In genomic region chr3:170410428-170411029, GRCh38 we compare ENCODE assay signal across 9 cellular contexts. TPM values are rescaled to one million over a fixed set of nuclear protein-coding genes. Genes with fewer than 3 reads are reported as not detected.
DNase-seq lines count a peak whose midpoint lies in the region; ATAC-seq and TF ChIP-seq lines count a peak whose summit lies in the region.
"Had no signal": no experiment of that assay in that cellular context is flagged by ENCODE, and none has a peak within 500 bp of the region (broad histone marks: within the 10 kb centered on the region; RNA-seq: fewer than 3 reads in every experiment).

No MANE protein-coding gene starts in this region.

- no TSS peak for BruUV-seq in mammary epithelial cell (replicated peaks; lab: Mats Ljungman, UMichigan)

- no peak for ATAC-seq in GM19452 (IDR thresholded peaks at IDR 0.05; ENCODE audit: unreplicated experiment)
- no peak for ATAC-seq in esophagus mucosa
- no peak for ATAC-seq in HG03108 (IDR thresholded peaks at IDR 0.05; ENCODE audit: unreplicated experiment)

- CTCF ChIA-PET in mammary epithelial cell (lab: Charles Lee; ENCODE audit: low non-redundant PET) = no interaction called here

- TF ChIP-seq EP300 in neural cell (conservative IDR thresholded peaks at IDR 0.05; ENCODE audit: poor library complexity, severe bottlenecking) = no peak

- in situ Hi-C loops in mammary epithelial cell (cut with MboI; ENCODE audit: low sequenced_read_pairs in 2 of 2) = loop anchor here in 1 of 2 donors (5.0 to 10.0 kb wide), 2 partner anchors 106 to 402 kb away; no protein-coding TSS in a partner anchor

- H3K27ac ChIP-seq in mammary epithelial cell (ENCODE audit: insufficient read depth, low read depth, low read length) (no peak overlapping the region), neural cell (ENCODE audit: low read length) (no peak overlapping the region)

- H2AFZ ChIP-seq in mammary epithelial cell (ENCODE audit: low read depth, low read length) = no peak overlapping the region
- no peak overlapping the region for H2AFZ ChIP-seq in neural cell (ENCODE audit: low read depth, low read length)

- H3K36me3 ChIP-seq in mammary epithelial cell (ENCODE audit: insufficient read depth, low read length) (no peaks in the 10 kb centered on the region), neural cell (ENCODE audit: insufficient read depth, low read length) (no peaks in the 10 kb centered on the region)

- H3K27me3 ChIP-seq in mammary epithelial cell (ENCODE audit: insufficient read depth, low read length) (no peaks in the 10 kb centered on the region), neural cell (ENCODE audit: insufficient read depth, low read depth, low read length) (no peaks in the 10 kb centered on the region)

- DNase-seq in GM12865 (ENCODE audit: low read depth) (peak; percentile 48), NCI-H1694 (lab: John Stamatoyannopoulos, UW) (peak; percentile 14), mammary epithelial cell (no peak)
- no peak for DNase-seq in activated CD4-positive, alpha-beta T cell treated with anti-CD3 and anti-CD28 coated beads for 48 hours

- dilution Hi-C loops in mammary epithelial cell (cut with HindIII; ENCODE audit: low sequenced_read_pairs) = no loop called here

- H3K9me3 ChIP-seq in mammary epithelial cell (replicated peaks; ENCODE audit: insufficient read depth, low read length) (no peaks in the 10 kb centered on the region), neural cell (ENCODE audit: low read length) (no peaks in the 10 kb centered on the region)

- H3K9me2 ChIP-seq in neural cell (ENCODE audit: insufficient read depth, low read length) = no peaks in the 10 kb centered on the region

- no peaks in the 10 kb centered on the region for H3F3A ChIP-seq in neural cell (ENCODE audit: insufficient read depth, low read length, poor library complexity, severe bottlenecking)

- peaks cover 6% of the 10 kb centered on the region for H3K4me1 ChIP-seq in mammary epithelial cell (ENCODE audit: insufficient read depth, low read length)

- H4K20me1 ChIP-seq in mammary epithelial cell (ENCODE audit: insufficient read depth, low read length) (no peaks in the 10 kb centered on the region), neural cell (ENCODE audit: insufficient read depth) (no peaks in the 10 kb centered on the region)

- no peak overlapping the region for H3K4me3 ChIP-seq in GM12865 (ENCODE audit: low read depth, low read length)
- no peak overlapping the region for H3K4me3 ChIP-seq in mammary epithelial cell (replicated peaks in 1 of 3; ENCODE audit: insufficient read depth in 1 of 3, low read depth in 2 of 3, low read length in 3 of 3)
- no peak overlapping the region for H3K4me3 ChIP-seq in neural cell (ENCODE audit: low read length)

- H3K9ac ChIP-seq in mammary epithelial cell (ENCODE audit: insufficient read depth, low read length) = no peak overlapping the region
- no peak overlapping the region for H3K9ac ChIP-seq in neural cell (ENCODE audit: low read length)

- TF ChIP-seq RAD21 in neural cell (conservative IDR thresholded peaks at IDR 0.05) = peak; percentile 61

- intact Hi-C loops in mammary epithelial cell (cut with micrococcal nuclease) = loop anchor here (1.0 to 10.0 kb wide), 7 partner anchors 100 to 548 kb away; partner anchors contain the start of gene GPR160

- TF ChIP-seq CTCF in GM12865 (IDR thresholded peaks at IDR 0.05; ENCODE audit: insufficient read depth, low read depth, low read length, missing control alignments) (peak; percentile 49), mammary epithelial cell (conservative IDR thresholded peaks at IDR 0.05 in 1 of 2, IDR thresholded peaks at IDR 0.05 in 1 of 2; ENCODE audit: extremely low read depth in 1 of 2, insufficient read depth in 1 of 2, low read depth in 1 of 2, low read length in 2 of 2) (peak; percentile 57 to 65), neural cell (IDR thresholded peaks at IDR 0.05; ENCODE audit: poor library complexity, severe bottlenecking) (peak; percentile 62)

- H3K4me2 ChIP-seq in mammary epithelial cell (ENCODE audit: insufficient read depth, low read depth, low read length) = no peak overlapping the region
- H3K4me2 ChIP-seq in neural cell (ENCODE audit: low read length) = no peak overlapping the region

- WGBS in mammary epithelial cell (ENCODE audit: low coverage, missing lambda C conversion rate) = 52% methylated on average over 4 of the region's 4 CpGs

- H3K79me2 ChIP-seq in mammary epithelial cell (ENCODE audit: insufficient read depth, low read length) (no peaks in the 10 kb centered on the region), neural cell (replicated peaks; ENCODE audit: insufficient read depth, low read length) (no peaks in the 10 kb centered on the region)

TF ChIP-seq in neural cell, 6 proteins besides CTCF, POLR2A, EP300 and RAD21:
- TF ChIP-seq EZH2 (IDR thresholded peaks at IDR 0.05; ENCODE audit: borderline replicate concordance, insufficient read depth, low read length, poor library complexity, severe bottlenecking) (no peak), SMC3 (conservative IDR thresholded peaks at IDR 0.05; ENCODE audit: poor library complexity) (peak; percentile 69), POLR2AphosphoS5 (IDR thresholded peaks at IDR 0.05) (no peak)
- TF ChIP-seq, protein P1, sequence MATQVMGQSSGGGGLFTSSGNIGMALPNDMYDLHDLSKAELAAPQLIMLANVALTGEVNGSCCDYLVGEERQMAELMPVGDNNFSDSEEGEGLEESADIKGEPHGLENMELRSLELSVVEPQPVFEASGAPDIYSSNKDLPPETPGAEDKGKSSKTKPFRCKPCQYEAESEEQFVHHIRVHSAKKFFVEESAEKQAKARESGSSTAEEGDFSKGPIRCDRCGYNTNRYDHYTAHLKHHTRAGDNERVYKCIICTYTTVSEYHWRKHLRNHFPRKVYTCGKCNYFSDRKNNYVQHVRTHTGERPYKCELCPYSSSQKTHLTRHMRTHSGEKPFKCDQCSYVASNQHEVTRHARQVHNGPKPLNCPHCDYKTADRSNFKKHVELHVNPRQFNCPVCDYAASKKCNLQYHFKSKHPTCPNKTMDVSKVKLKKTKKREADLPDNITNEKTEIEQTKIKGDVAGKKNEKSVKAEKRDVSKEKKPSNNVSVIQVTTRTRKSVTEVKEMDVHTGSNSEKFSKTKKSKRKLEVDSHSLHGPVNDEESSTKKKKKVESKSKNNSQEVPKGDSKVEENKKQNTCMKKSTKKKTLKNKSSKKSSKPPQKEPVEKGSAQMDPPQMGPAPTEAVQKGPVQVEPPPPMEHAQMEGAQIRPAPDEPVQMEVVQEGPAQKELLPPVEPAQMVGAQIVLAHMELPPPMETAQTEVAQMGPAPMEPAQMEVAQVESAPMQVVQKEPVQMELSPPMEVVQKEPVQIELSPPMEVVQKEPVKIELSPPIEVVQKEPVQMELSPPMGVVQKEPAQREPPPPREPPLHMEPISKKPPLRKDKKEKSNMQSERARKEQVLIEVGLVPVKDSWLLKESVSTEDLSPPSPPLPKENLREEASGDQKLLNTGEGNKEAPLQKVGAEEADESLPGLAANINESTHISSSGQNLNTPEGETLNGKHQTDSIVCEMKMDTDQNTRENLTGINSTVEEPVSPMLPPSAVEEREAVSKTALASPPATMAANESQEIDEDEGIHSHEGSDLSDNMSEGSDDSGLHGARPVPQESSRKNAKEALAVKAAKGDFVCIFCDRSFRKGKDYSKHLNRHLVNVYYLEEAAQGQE (IDR thresholded peaks at IDR 0.05; ENCODE audit: borderline replicate concordance) = no peak

RNA-seq across cellular contexts. Expression of gene CLDN11, which starts 8.1 kb away (rescaled TPM):
- total RNA-seq in mammary epithelial cell (10 to 100 TPM in 1 of 2 donors, under 1 TPM in 1; 0.21 to 21.3 TPM), esophagus mucosa (1.2 TPM)
- polyA plus RNA-seq in mammary epithelial cell (0.34 TPM), neural cell (0.98 TPM in 1 of 2 replicates, not detected in the other)
- polyA minus RNA-seq in mammary epithelial cell (not detected), neural cell (0.23 TPM in 1 of 2 replicates, not detected in the other)
- total RNA-seq: T-helper 2 cell treated with Interferon-gamma antibody and Interleukin-4, amounts not matched to agents 100 ng/mL and 5 ng/mL, for 36 hours had no signal

RNA-seq across cellular contexts. Expression of gene SKIL, which starts 53.0 kb away (rescaled TPM):
- 10 to 100 TPM; 28.6 to 38.8 TPM for total RNA-seq in mammary epithelial cell
- polyA plus RNA-seq in mammary epithelial cell = 5.9 TPM
- polyA minus RNA-seq in mammary epithelial cell = 23.7 TPM
- polyA plus RNA-seq in neural cell = 32.6 and 36.9 TPM in 2 replicates
- 176 and 194 TPM in 2 replicates for polyA minus RNA-seq in neural cell
- total RNA-seq in esophagus mucosa = 35.0 TPM

Comparison
In these comparisons a context has a peak if more than half of its experiments do, and no peak if none do; other contexts are left out.
1. DNase-seq: peak in GM12865 (single experiment) and NCI-H1694 (single experiment); none in mammary epithelial cell (single experiment) and activated CD4-positive, alpha-beta T cell treated with anti-CD3 and anti-CD28 coated beads for 48 hours (single experiment).
2. Peak in every context shown above with its lines, with median percentiles within 50 percentile points of each other: CTCF ChIP-seq.